ENCODE assay signal across 9 cellular contexts in the genomic region with DNA sequence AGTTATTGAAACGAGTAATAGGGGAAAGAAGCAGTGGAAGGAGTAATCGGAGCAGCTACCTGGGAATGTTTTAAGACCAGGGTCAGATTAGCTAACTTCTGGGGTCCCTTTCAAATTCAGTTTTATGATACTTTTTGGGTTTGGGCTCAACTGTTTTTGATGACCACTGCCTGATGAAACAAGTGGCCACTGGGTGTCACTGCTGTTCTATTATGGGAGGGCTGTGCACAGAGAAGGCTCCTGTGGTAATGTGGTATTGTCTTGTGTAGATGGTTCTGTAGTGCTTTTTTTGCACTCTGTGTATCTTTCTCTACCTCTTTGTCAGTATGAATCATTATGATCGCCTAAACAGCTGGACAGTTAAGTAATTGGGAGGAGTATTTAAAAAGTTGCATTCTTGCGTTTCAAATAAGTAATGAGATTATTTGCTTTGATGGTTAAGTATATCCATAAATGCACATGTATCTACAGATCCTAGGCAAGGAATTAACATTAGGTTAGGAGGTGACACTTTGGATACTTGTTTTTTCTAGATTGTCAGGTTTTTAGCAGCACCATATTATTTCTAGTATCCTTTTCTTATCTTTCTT.
DNase-seq lines count a peak whose midpoint lies in the region; ATAC-seq and TF ChIP-seq lines count a peak whose summit lies in the region.
"Had no signal": no experiment of that assay in that cellular context is flagged by ENCODE, and none has a peak within 500 bp of the region (broad histone marks: within the 10 kb centered on the region; RNA-seq: fewer than 3 reads in every experiment).

No MANE protein-coding gene starts in this region.

- H3K4me2 ChIP-seq in OCI-LY1 (ENCODE audit: low read length): no peak overlapping the region

- H3F3A ChIP-seq in OCI-LY1 (ENCODE audit: insufficient read depth, low read length): no peaks in the 10 kb centered on the region

- in situ Hi-C loops in brain microvascular endothelial cell (cut with HindIII; ENCODE audit: low pct_ligation_motif_present, low sequenced_read_pairs): no loop called here

- ATAC-seq in GM21529 (IDR thresholded peaks at IDR 0.05; ENCODE audit: unreplicated experiment): peak; percentile 89

- H3K4me1 ChIP-seq in OCI-LY1 (ENCODE audit: insufficient read depth, low read length, severe bottlenecking): no peaks in the 10 kb centered on the region

- no peaks in the 10 kb centered on the region for H3K9me3 ChIP-seq in OCI-LY1 (ENCODE audit: low read length)
- H3K9me3 ChIP-seq: BLaER1 had no signal

- TF ChIP-seq CTCF in OCI-LY1 (IDR thresholded peaks at IDR 0.05; ENCODE audit: low read length) (peak; percentile 91), brain microvascular endothelial cell (IDR thresholded peaks at IDR 0.05; ENCODE audit: low read depth, low read length, missing control alignments) (peak; percentile 88)

- DNase-seq in NCI-H1436 (lab: John Stamatoyannopoulos, UW) (peak; percentile 1), NCI-H1436 treated with DMSO at 0.1 percent for 48 hours (lab: John Stamatoyannopoulos, UW) (no peak), HS-5 (ENCODE audit: low read depth) (peak; percentile 67), brain microvascular endothelial cell (peak; percentile 87), iPS-NIHi7 (ENCODE audit: extremely low spot score) (peak; percentile 64)
- DNase-seq in stimulated activated CD4-positive, alpha-beta T cell treated with anti-CD3 and anti-CD28 coated beads, Interleukin-2, amount 100 ng/mL, for 24 hours: peak; percentile 36 to 55

- no peak overlapping the region for H3K4me3 ChIP-seq in OCI-LY1 (ENCODE audit: low read depth, low read length, poor library complexity, severe bottlenecking)
- no peak overlapping the region for H3K4me3 ChIP-seq in brain microvascular endothelial cell (ENCODE audit: low read depth, low read length)
- H3K4me3 ChIP-seq: BLaER1 had no signal

- H3K9ac ChIP-seq in OCI-LY1 (ENCODE audit: low read length): no peak overlapping the region
- H3K9ac ChIP-seq: BLaER1 had no signal

- H3K36me3 ChIP-seq in OCI-LY1 (ENCODE audit: insufficient read depth, low read length) (no peaks in the 10 kb centered on the region), brain microvascular endothelial cell (replicated peaks) (no peaks in the 10 kb centered on the region)
- H3K36me3 ChIP-seq: BLaER1 had no signal

- H4K20me1 ChIP-seq in OCI-LY1 (ENCODE audit: insufficient read depth, low read length): no peaks in the 10 kb centered on the region
- H4K20me1 ChIP-seq: BLaER1 had no signal

- no peaks in the 10 kb centered on the region for H3K9me2 ChIP-seq in OCI-LY1 (ENCODE audit: low read depth, low read length)

- no peaks in the 10 kb centered on the region for H3K79me2 ChIP-seq in OCI-LY1 (ENCODE audit: insufficient read depth, low read length)

- no peak overlapping the region for H3K27ac ChIP-seq in OCI-LY1 (ENCODE audit: low read depth, low read length, poor library complexity, severe bottlenecking)
- peak overlapping the region; percentile 74 for H3K27ac ChIP-seq in brain microvascular endothelial cell
- H3K27ac ChIP-seq: BLaER1 had no signal

- no peak overlapping the region for H2AFZ ChIP-seq in OCI-LY1 (ENCODE audit: low read length)

- H3K27me3 ChIP-seq in OCI-LY1 (ENCODE audit: insufficient read depth, low read length): no peaks in the 10 kb centered on the region; the same call in 1 of the 2 replicates
- no peaks in the 10 kb centered on the region for H3K27me3 ChIP-seq in brain microvascular endothelial cell (replicated peaks)
- H3K27me3 ChIP-seq: BLaER1 had no signal
